Comparison of ENCODE assay signal across 7 cellular contexts in the genomic region with DNA sequence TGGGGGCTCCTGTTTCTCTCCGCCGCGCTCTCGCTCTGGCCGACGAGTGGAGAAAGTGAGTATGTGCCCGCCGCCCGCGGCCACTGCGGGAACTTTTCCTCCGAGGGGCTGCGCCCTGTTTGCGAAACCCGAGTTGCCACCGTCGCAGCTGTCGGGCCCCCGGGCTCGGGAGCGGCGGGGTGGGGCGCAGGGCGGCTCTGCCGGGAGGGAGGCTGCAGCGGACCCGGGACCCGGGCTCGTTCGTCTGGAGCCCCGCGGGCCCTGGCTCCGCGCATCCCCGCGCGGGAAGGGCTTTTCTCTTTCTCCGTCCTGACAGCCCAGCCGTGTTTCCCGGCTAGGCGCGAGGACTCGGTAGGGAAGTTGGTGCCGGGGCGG. TPM values are rescaled to one million over a fixed set of nuclear protein-coding genes. Genes with fewer than 3 reads are reported as not detected.
DNase-seq lines count a peak whose midpoint lies in the region; ATAC-seq and TF ChIP-seq lines count a peak whose summit lies in the region.

No MANE protein-coding gene starts in this region.

- in situ Hi-C loops in T47D (cut with HindIII; ENCODE audit: low pct_unique_long_range_greater_than_20kb, low sequenced_read_pairs): no loop called here

- H3K4me3 Mint-ChIP-seq in T-cell: peak overlapping the region; percentile 77 to 96 (median 80)

- peak overlapping the region; percentile 96 for H3K27ac ChIP-seq in HEK293 (ENCODE audit: extremely low read depth, low read depth, low read length)

- CTCF ChIA-PET in HEK293 (lab: Yijun Ruan, JAX) (interaction anchor here (0.6 to 7.0 kb wide), 4 partner anchors 12 to 256 kb away, joined by 3 to 89 read pairs (median 14); no protein-coding TSS in a partner anchor), T-cell (lab: Charles Lee) (interaction anchor here in 1 of 2 donors (0.6 kb wide), 1 partner anchor 307 kb away, joined by 3 read pairs; no protein-coding TSS in a partner anchor)

- TF ChIP-seq CTCF in HEK293 (tag by site-specific recombination; IDR thresholded peaks at IDR 0.05): no peak

- no peaks in the 10 kb centered on the region for H3K9me3 ChIP-seq in HEK293 (ENCODE audit: control insufficient read depth, insufficient read depth, low read depth, low read length)

- H3K36me3 ChIP-seq in HEK293 (ENCODE audit: control insufficient read depth in 2 of 2, insufficient read depth in 1 of 2, low read length in 2 of 2): no peaks in the 10 kb centered on the region

- ATAC-seq in T-cell (replicated peaks in 1 of 4): no peak

- peak overlapping the region; percentile 91 for H3K4me3 ChIP-seq in HEK293 (ENCODE audit: low read depth, low read length)

- H3K36me3 Mint-ChIP-seq in T-cell: no peaks in the 10 kb centered on the region

- POLR2A ChIA-PET in HEK293 (lab: Yijun Ruan, JAX) (interaction anchor here (0.7 to 0.9 kb wide), 2 partner anchors 12 to 149 kb away, joined by 3 to 4 read pairs; no protein-coding TSS in a partner anchor), T-cell (lab: Charles Lee) (no interaction called here)

- DNase-seq in T-cell (peak in 31 of 34 experiments; percentile 7 to 62 (median 34)), T47D (ENCODE audit: low read depth in 1 of 2, low spot score in 1 of 2) (peak; percentile 23 to 39), iris pigment epithelial cell (ENCODE audit: low read depth) (peak; percentile 35), A172 (ENCODE audit: low spot score) (no peak)
- DNase-seq in stimulated activated CD4-positive, alpha-beta T cell treated with anti-CD3 and anti-CD28 coated beads, Interleukin-1b, Interleukin-23, amount 100 ng/mL, for 48 hours: peak; percentile 60
- no peak for DNase-seq in NK-92 treated with Interleukin-12 subunit alpha and Interleukin-12 subunit beta, amount 100 ng/mL, for 24 hours (lab: John Stamatoyannopoulos, UW)

- H3K4me1 ChIP-seq in HEK293 (ENCODE audit: control insufficient read depth, insufficient read depth, low read length): peaks cover 25% of the 10 kb centered on the region

- H3K27me3 Mint-ChIP-seq in T-cell: peaks cover 0 to 29% of the 10 kb centered on the region in 2 donors

- peaks cover 37 to 49% (median 40%) of the 10 kb centered on the region in 3 donors for H3K4me1 Mint-ChIP-seq in T-cell

- H3K9me3 Mint-ChIP-seq in T-cell: no peaks in the 10 kb centered on the region

- peak overlapping the region in 1 of 2 donors; percentile 61 for H3K27ac Mint-ChIP-seq in T-cell

TF ChIP-seq in HEK293, 187 proteins besides CTCF, POLR2A, EP300 and RAD21:
- TF ChIP-seq ZFP41 (tag by site-specific recombination; IDR thresholded peaks at IDR 0.05; ENCODE audit: borderline replicate concordance) (no peak), ZNF335 (tag by site-specific recombination; conservative IDR thresholded peaks at IDR 0.05) (0 out of 2 replicates have a peak, but pooled peaks have one; percentile 15), ZNF394 (tag by site-specific recombination; IDR thresholded peaks at IDR 0.05; ENCODE audit: borderline replicate concordance) (no peak), PRDM1 (tag by site-specific recombination; IDR thresholded peaks at IDR 0.05) (peak; percentile 59), ZNF266 (tag by site-specific recombination; IDR thresholded peaks at IDR 0.05; ENCODE audit: low read depth) (no peak), KLF8 (tag by site-specific recombination; IDR thresholded peaks at IDR 0.05) (peak; percentile 67; the same call in 1 of the 2 replicates), KLF1 (tag by site-specific recombination; IDR thresholded peaks at IDR 0.05) (peak; percentile 78), ZBTB20 (tag by site-specific recombination; IDR thresholded peaks at IDR 0.05) (peak; percentile 94), ZNF16 (tag by site-specific recombination; IDR thresholded peaks at IDR 0.05; ENCODE audit: low read depth) (no peak)

RNA-seq across cellular contexts. Expression of a gene that starts 1.3 kb away (rescaled TPM):
- 10 to 100 TPM; 40.3 to 97.2 (median 79.4) TPM for total RNA-seq in T-cell
- 6.1 and 9.4 TPM in 2 replicates for total RNA-seq in A172 (2014; rRNA removed; shearing (Covaris generic))

Comparison
In these comparisons a context has a peak if more than half of its experiments do, and no peak if none do; other contexts are left out.
1. DNase-seq: peak in T-cell (31 of 34), T47D (2 of 2), iris pigment epithelial cell (single experiment) and stimulated activated CD4-positive, alpha-beta T cell treated with anti-CD3 and anti-CD28 coated beads, Interleukin-1b, Interleukin-23, amount 100 ng/mL, for 48 hours (single experiment); none in NK-92 treated with Interleukin-12 subunit alpha and Interleukin-12 subunit beta, amount 100 ng/mL, for 24 hours (single experiment) and A172 (single experiment).